21 cellular contexts compared by ENCODE assay signal in the genomic region with DNA sequence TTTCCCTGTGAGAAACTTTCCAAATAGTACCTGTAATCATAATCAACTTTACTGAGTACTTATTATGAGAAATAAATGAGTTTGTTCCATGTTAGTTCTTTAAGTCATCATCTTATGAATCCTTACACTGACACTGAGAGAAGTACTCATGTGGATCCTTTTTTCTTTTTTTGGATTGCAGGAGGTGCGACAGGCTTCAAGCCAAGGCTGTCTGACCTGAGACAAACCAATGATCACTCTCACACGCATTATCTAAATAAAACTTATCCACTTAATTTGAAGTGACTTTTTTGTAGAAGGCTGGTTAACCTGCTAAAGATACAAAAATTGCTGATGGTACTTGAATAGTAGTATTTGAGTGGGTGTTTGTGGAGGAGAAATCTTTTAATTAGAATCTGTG. TPM values are rescaled to one million over a fixed set of nuclear protein-coding genes. Genes with fewer than 3 reads are reported as not detected.
"Had no signal": no experiment of that assay in that cellular context is flagged by ENCODE, and none has a peak within 500 bp of the region (broad histone marks: within the 10 kb centered on the region; RNA-seq: fewer than 3 reads in every experiment).

No MANE protein-coding gene starts in this region.

- H3K4me3 ChIP-seq: adrenal gland, body of pancreas, breast epithelium, PC-9 had no signal

- H3K27ac ChIP-seq: adrenal gland, body of pancreas, breast epithelium, PC-9, RWPE1 had no signal

- H3K4me1 Mint-ChIP-seq: activated CD4-positive, alpha-beta T cell treated with anti-CD3 and anti-CD28 coated beads, Interleukin-2, amount 10 ng/mL, durations not matched to agents 24 days and 14 days; activated naive CD4-positive, alpha-beta T cell treated with anti-CD3 and anti-CD28 coated beads, Interleukin-2, amount 50 U/mL, for 24 hours; activated T-helper 17 cell treated with anti-CD3 and anti-CD28 coated beads, Interleukin-2, amount 50 U/mL, for 72 hours; IgD-negative memory B cell had no signal

- H3K36me3 Mint-ChIP-seq: activated naive CD4-positive, alpha-beta T cell treated with anti-CD3 and anti-CD28 coated beads, Interleukin-2, amount 50 U/mL, for 24 hours had no signal

- H3K4me1 ChIP-seq: breast epithelium had no signal

- ATAC-seq: activated CD8-positive, alpha-beta T cell treated with anti-CD3 and anti-CD28 coated beads for 36 hours; activated T-cell treated with anti-CD3 and anti-CD28 coated beads, Interleukin-2, amount 50 U/mL, for 72 hours; activated T-helper 17 cell treated with anti-CD3 and anti-CD28 coated beads, Interleukin-2, amount 50 U/mL, for 72 hours; body of pancreas had no signal

- H3K9me3 ChIP-seq: adrenal gland, body of pancreas, breast epithelium had no signal

- H3K36me3 ChIP-seq: adrenal gland, breast epithelium had no signal

- H3K27me3 Mint-ChIP-seq: activated CD4-positive, alpha-beta T cell treated with anti-CD3 and anti-CD28 coated beads, Interleukin-2, amount 10 ng/mL, durations not matched to agents 24 days and 14 days; activated CD8-positive, alpha-beta T cell treated with anti-CD3 and anti-CD28 coated beads for 36 hours; activated naive CD4-positive, alpha-beta T cell treated with anti-CD3 and anti-CD28 coated beads, Interleukin-2, amount 50 U/mL, for 24 hours; activated T-helper 17 cell treated with anti-CD3 and anti-CD28 coated beads, Interleukin-2, amount 50 U/mL, for 72 hours; IgD-negative memory B cell had no signal

- DNase-seq: activated CD4-positive, alpha-beta T cell treated with anti-CD3 and anti-CD28 coated beads, Interleukin-2, amount 50 U/mL, for 4 hours; activated CD8-positive, alpha-beta T cell treated with anti-CD3 and anti-CD28 coated beads for 36 hours; activated effector memory CD4-positive, alpha-beta T cell treated with anti-CD3 and anti-CD28 coated beads, Interleukin-2, amount 50 U/mL, for 16 hours; activated naive CD4-positive, alpha-beta T cell; activated T-cell treated with anti-CD3 and anti-CD28 coated beads, Interleukin-2, amount 50 U/mL, for 1 hour; activated T-cell treated with anti-CD3 and anti-CD28 coated beads, Interleukin-2, amount 50 U/mL, for 72 hours; Karpas-422; KBM-7; PC-9; SIG-M5 had no signal

- H3K9me3 Mint-ChIP-seq: activated CD4-positive, alpha-beta T cell treated with anti-CD3 and anti-CD28 coated beads, Interleukin-2, amount 10 ng/mL, durations not matched to agents 24 days and 14 days; activated CD8-positive, alpha-beta T cell treated with anti-CD3 and anti-CD28 coated beads for 36 hours; activated naive CD4-positive, alpha-beta T cell treated with anti-CD3 and anti-CD28 coated beads, Interleukin-2, amount 50 U/mL, for 24 hours; activated T-cell treated with anti-CD3 and anti-CD28 coated beads, Interleukin-2, amount 50 U/mL, for 72 hours; activated T-helper 17 cell treated with anti-CD3 and anti-CD28 coated beads, Interleukin-2, amount 50 U/mL, for 72 hours; T-helper 1 cell treated with Interleukin-12 subunit alpha and Interleukin-12 subunit beta and Interleukin-4 antibody, amounts not matched to agents 30 μg/mL and 1 μg/mL, for 36 hours; T-helper 2 cell treated with Interferon-gamma antibody and Interleukin-4, amounts not matched to agents 5 μg/mL and 100 μg/mL, for 36 hours had no signal

- H3K4me3 Mint-ChIP-seq: activated CD4-positive, alpha-beta T cell treated with anti-CD3 and anti-CD28 coated beads, Interleukin-2, amount 10 ng/mL, durations not matched to agents 24 days and 14 days; activated CD8-positive, alpha-beta T cell treated with anti-CD3 and anti-CD28 coated beads for 36 hours; activated naive CD4-positive, alpha-beta T cell treated with anti-CD3 and anti-CD28 coated beads, Interleukin-2, amount 50 U/mL, for 24 hours; activated T-cell treated with anti-CD3 and anti-CD28 coated beads, Interleukin-2, amount 50 U/mL, for 72 hours; activated T-helper 17 cell treated with anti-CD3 and anti-CD28 coated beads, Interleukin-2, amount 50 U/mL, for 72 hours; IgD-negative memory B cell; T-helper 1 cell treated with Interleukin-12 subunit alpha and Interleukin-12 subunit beta and Interleukin-4 antibody, amounts not matched to agents 30 μg/mL and 1 μg/mL, for 36 hours; T-helper 2 cell treated with Interferon-gamma antibody and Interleukin-4, amounts not matched to agents 5 μg/mL and 100 μg/mL, for 36 hours had no signal

- H3K27me3 ChIP-seq: adrenal gland, body of pancreas, breast epithelium had no signal

- H3K27ac Mint-ChIP-seq: activated CD4-positive, alpha-beta T cell treated with anti-CD3 and anti-CD28 coated beads, Interleukin-2, amount 10 ng/mL, durations not matched to agents 24 days and 14 days; activated CD8-positive, alpha-beta T cell treated with anti-CD3 and anti-CD28 coated beads for 36 hours; activated naive CD4-positive, alpha-beta T cell treated with anti-CD3 and anti-CD28 coated beads, Interleukin-2, amount 50 U/mL, for 24 hours; activated T-cell treated with anti-CD3 and anti-CD28 coated beads, Interleukin-2, amount 50 U/mL, for 72 hours; activated T-helper 17 cell treated with anti-CD3 and anti-CD28 coated beads, Interleukin-2, amount 50 U/mL, for 72 hours; IgD-negative memory B cell; T-helper 1 cell treated with Interleukin-12 subunit alpha and Interleukin-12 subunit beta and Interleukin-4 antibody, amounts not matched to agents 30 μg/mL and 1 μg/mL, for 36 hours; T-helper 2 cell treated with Interferon-gamma antibody and Interleukin-4, amounts not matched to agents 5 μg/mL and 100 μg/mL, for 36 hours had no signal

RNA-seq across cellular contexts. Expression of gene JAKMIP2, which starts 39.5 kb away (rescaled TPM):
- total RNA-seq: MCF 10A, PC-9 had no signal
